20 cellular contexts compared by ENCODE assay signal in the genomic region with DNA sequence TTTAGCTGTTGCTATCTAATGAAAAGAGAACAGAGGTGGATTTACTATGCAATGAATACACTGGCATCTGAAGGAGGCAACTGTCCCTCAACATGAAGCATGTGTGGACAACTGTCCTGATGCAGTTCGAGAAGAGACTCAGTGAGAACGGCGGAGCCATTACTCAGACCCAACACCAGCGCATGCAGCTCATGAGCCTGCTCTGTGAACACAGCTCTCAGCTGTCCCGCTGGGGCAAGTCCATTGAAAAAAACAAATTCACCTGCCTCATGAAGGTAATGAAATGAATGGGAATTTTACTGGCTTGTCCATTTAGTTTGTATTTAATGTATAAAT.
"Had no signal": no experiment of that assay in that cellular context is flagged by ENCODE, and none has a peak within 500 bp of the region (broad histone marks: within the 10 kb centered on the region; RNA-seq: fewer than 3 reads in every experiment).

No MANE protein-coding gene starts in this region.

- H3K27ac Mint-ChIP-seq: activated CD4-positive, alpha-beta T cell treated with anti-CD3 and anti-CD28 coated beads, Interleukin-2, amount 10 ng/mL, durations not matched to agents 7 days and 5 days; activated naive CD8-positive, alpha-beta T cell treated with anti-CD3 and anti-CD28 coated beads, Interleukin-2, amount 10 ng/mL, durations not matched to agents 7 days and 5 days; dendritic cell treated with granulocyte-macrophage colony-stimulating factor and Interleukin-4, amounts not matched to agents 40 ng/mL and 50 ng/mL, for 4 days; effector memory CD8-positive, alpha-beta T cell; mesothelial cell of epicardium; naive thymus-derived CD4-positive, alpha-beta T cell; T-helper 2 cell treated with Interferon-gamma antibody and Interleukin-4, amounts not matched to agents 5 μg/mL and 100 μg/mL, for 36 hours had no signal

- H3K4me3 Mint-ChIP-seq: activated CD4-positive, alpha-beta T cell treated with anti-CD3 and anti-CD28 coated beads, Interleukin-2, amount 10 ng/mL, durations not matched to agents 7 days and 5 days; activated naive CD8-positive, alpha-beta T cell treated with anti-CD3 and anti-CD28 coated beads, Interleukin-2, amount 10 ng/mL, durations not matched to agents 7 days and 5 days; dendritic cell treated with granulocyte-macrophage colony-stimulating factor and Interleukin-4, amounts not matched to agents 40 ng/mL and 50 ng/mL, for 4 days; effector memory CD8-positive, alpha-beta T cell; mesothelial cell of epicardium; naive thymus-derived CD4-positive, alpha-beta T cell; T-helper 2 cell treated with Interferon-gamma antibody and Interleukin-4, amounts not matched to agents 5 μg/mL and 100 μg/mL, for 36 hours had no signal

- H3K9me3 Mint-ChIP-seq: activated CD4-positive, alpha-beta T cell treated with anti-CD3 and anti-CD28 coated beads, Interleukin-2, amount 10 ng/mL, durations not matched to agents 7 days and 5 days; activated naive CD8-positive, alpha-beta T cell treated with anti-CD3 and anti-CD28 coated beads, Interleukin-2, amount 10 ng/mL, durations not matched to agents 7 days and 5 days; dendritic cell treated with granulocyte-macrophage colony-stimulating factor and Interleukin-4, amounts not matched to agents 40 ng/mL and 50 ng/mL, for 4 days; effector memory CD8-positive, alpha-beta T cell; naive thymus-derived CD4-positive, alpha-beta T cell; T-helper 2 cell treated with Interferon-gamma antibody and Interleukin-4, amounts not matched to agents 5 μg/mL and 100 μg/mL, for 36 hours had no signal

- ATAC-seq: effector memory CD8-positive, alpha-beta T cell; naive thymus-derived CD4-positive, alpha-beta T cell had no signal

- H3K27me3 Mint-ChIP-seq: activated CD4-positive, alpha-beta T cell treated with anti-CD3 and anti-CD28 coated beads, Interleukin-2, amount 10 ng/mL, durations not matched to agents 7 days and 5 days; activated naive CD8-positive, alpha-beta T cell treated with anti-CD3 and anti-CD28 coated beads, Interleukin-2, amount 10 ng/mL, durations not matched to agents 7 days and 5 days; dendritic cell treated with granulocyte-macrophage colony-stimulating factor and Interleukin-4, amounts not matched to agents 40 ng/mL and 50 ng/mL, for 4 days; effector memory CD8-positive, alpha-beta T cell; naive thymus-derived CD4-positive, alpha-beta T cell had no signal

- H3K4me1 Mint-ChIP-seq: activated CD4-positive, alpha-beta T cell treated with anti-CD3 and anti-CD28 coated beads, Interleukin-2, amount 10 ng/mL, durations not matched to agents 7 days and 5 days; activated naive CD8-positive, alpha-beta T cell treated with anti-CD3 and anti-CD28 coated beads, Interleukin-2, amount 10 ng/mL, durations not matched to agents 7 days and 5 days; mesothelial cell of epicardium; naive thymus-derived CD4-positive, alpha-beta T cell had no signal

- H3K27me3 ChIP-seq: brain microvascular endothelial cell, suprapubic skin, upper lobe of left lung had no signal

- DNase-seq: activated CD4-positive, alpha-beta T cell treated with anti-CD3 and anti-CD28 coated beads, Interleukin-2, amount 10 ng/mL, durations not matched to agents 7 days and 5 days; activated CD8-positive, alpha-beta memory T cell treated with anti-CD3 and anti-CD28 coated beads for 24 hours; activated naive CD4-positive, alpha-beta T cell; activated naive CD8-positive, alpha-beta T cell treated with anti-CD3 and anti-CD28 coated beads, Interleukin-2, amount 10 ng/mL, durations not matched to agents 7 days and 5 days; anterior cingulate cortex; brain microvascular endothelial cell; effector memory CD8-positive, alpha-beta T cell; lower lobe of right lung; naive thymus-derived CD4-positive, alpha-beta T cell; retina; small intestine; stimulated activated CD4-positive, alpha-beta T cell treated with anti-CD3 and anti-CD28 coated beads, Interleukin-4, amount 100 ng/mL, for 4 hours; stimulated activated CD8-positive, alpha-beta memory T cell treated with anti-CD3 and anti-CD28 coated beads, Interleukin-4, amount 100 ng/mL, for 48 hours; stimulated activated naive CD4-positive, alpha-beta T cell treated with Interleukin-2 at 50 U/mL for 16 hours; upper lobe of left lung had no signal

- H3K9me3 ChIP-seq: suprapubic skin had no signal

- H3K27ac ChIP-seq: brain microvascular endothelial cell, parathyroid adenoma, suprapubic skin had no signal

- H3K4me1 ChIP-seq: lower lobe of right lung, parathyroid adenoma, suprapubic skin had no signal

- H3K4me3 ChIP-seq: lower lobe of right lung, suprapubic skin, upper lobe of left lung had no signal
